In the genomic region with DNA sequence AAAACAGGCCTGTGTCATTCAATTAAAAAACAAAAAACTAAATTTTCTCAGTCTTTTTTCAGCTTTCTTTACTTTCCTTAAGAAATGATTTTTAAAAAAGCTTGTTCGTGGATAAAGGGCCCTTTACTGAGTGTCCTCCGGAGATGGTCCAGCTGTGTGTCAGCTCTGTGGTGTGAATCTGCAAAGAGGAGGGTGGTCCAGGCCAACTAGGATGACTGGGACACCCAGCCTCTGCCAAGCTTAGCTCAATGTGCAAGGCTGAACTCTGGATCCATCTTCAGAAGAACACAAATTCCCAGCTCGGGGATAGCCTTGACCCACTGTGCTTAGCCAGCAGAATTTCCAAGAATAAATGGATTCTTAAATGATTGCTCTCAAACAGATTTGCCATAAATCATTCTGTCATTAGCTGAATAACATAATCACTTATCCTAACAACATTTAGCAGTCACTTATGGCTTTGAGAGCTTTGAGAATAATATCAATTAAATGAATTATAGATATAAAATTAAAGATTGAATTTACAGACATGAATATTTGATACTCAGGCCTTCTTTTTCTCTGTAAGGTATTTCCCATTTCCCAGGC, we compare ENCODE assay signal across 20 cellular contexts. TPM values are rescaled to one million over a fixed set of nuclear protein-coding genes. Genes with fewer than 3 reads are reported as not detected.
DNase-seq lines count a peak whose midpoint lies in the region; ATAC-seq and TF ChIP-seq lines count a peak whose summit lies in the region.
"Had no signal": no experiment of that assay in that cellular context is flagged by ENCODE, and none has a peak within 500 bp of the region (broad histone marks: within the 10 kb centered on the region; RNA-seq: fewer than 3 reads in every experiment).

No MANE protein-coding gene starts in this region.

- H3K27me3 Mint-ChIP-seq in mesothelial cell of epicardium (ENCODE audit: low read depth), result peaks cover 3% of the 10 kb centered on the region
- H3K27me3 Mint-ChIP-seq in activated CD4-positive, alpha-beta T cell treated with anti-CD3 and anti-CD28 coated beads, Interleukin-2, amount 10 ng/mL, durations not matched to agents 7 days and 5 days, result peaks cover 21% of the 10 kb centered on the region

- CTCF ChIA-PET in activated CD4-positive, alpha-beta T cell treated with anti-CD3 and anti-CD28 coated beads, Interleukin-2, amount 10 ng/mL, durations not matched to agents 7 days and 5 days (lab: Charles Lee), result no interaction called here

- H3K4me1 ChIP-seq in right atrium auricular region, result no peaks in the 10 kb centered on the region
- no peaks in the 10 kb centered on the region for H3K4me1 ChIP-seq in gastroesophageal sphincter
- H3K4me1 ChIP-seq: A549, HAP-1, SJCRH30 had no signal

- H3K9me3 ChIP-seq in right atrium auricular region, result no peaks in the 10 kb centered on the region
- H3K9me3 ChIP-seq in gastroesophageal sphincter, result no peaks in the 10 kb centered on the region
- H3K9me3 ChIP-seq: A549, HAP-1, SJCRH30 had no signal

- TF ChIP-seq POLR2A in gastroesophageal sphincter (IDR thresholded peaks at IDR 0.05), result no peak

- TF ChIP-seq EP300 in gastroesophageal sphincter (IDR thresholded peaks at IDR 0.05), result no peak

- peaks cover 12% of the 10 kb centered on the region for H3K9me3 Mint-ChIP-seq in mesothelial cell of epicardium
- H3K9me3 Mint-ChIP-seq in activated CD4-positive, alpha-beta T cell treated with anti-CD3 and anti-CD28 coated beads, Interleukin-2, amount 10 ng/mL, durations not matched to agents 7 days and 5 days, result peaks cover 4% of the 10 kb centered on the region

- H3K27ac Mint-ChIP-seq in mesothelial cell of epicardium, result peak overlapping the region; percentile 39
- H3K27ac Mint-ChIP-seq in activated CD4-positive, alpha-beta T cell treated with anti-CD3 and anti-CD28 coated beads, Interleukin-2, amount 10 ng/mL, durations not matched to agents 7 days and 5 days, result no peak overlapping the region
- H3K27ac Mint-ChIP-seq: B cell, CD14-positive monocyte, GM23338 had no signal

- DNase-seq in Right ventricle myocardium superior (peak; percentile 43), right atrium auricular region (ENCODE audit: low spot score) (no peak), mesothelial cell of epicardium (ENCODE audit: low spot score in 2 of 2, unreplicated experiment in 2 of 2) (no peak), NK-92 (lab: John Stamatoyannopoulos, UW; ENCODE audit: unreplicated experiment) (no peak)
- DNase-seq in activated CD4-positive, alpha-beta T cell treated with anti-CD3 and anti-CD28 coated beads, Interleukin-2, amount 10 ng/mL, durations not matched to agents 7 days and 5 days, result no peak
- DNase-seq: Kasumi-1, NCI-H1417 treated with DMSO at 0.1 percent for 48 hours, NCI-H187, SJCRH30 had no signal

- ATAC-seq in Right ventricle myocardium superior (ENCODE audit: poor library complexity) (peak; percentile 49), gastroesophageal sphincter (peak; percentile 66), HG02981 (IDR thresholded peaks at IDR 0.05; ENCODE audit: unreplicated experiment) (no peak)
- ATAC-seq: A549, GM23338, Panc1 had no signal

- H3K27me3 ChIP-seq in right atrium auricular region (no peaks in the 10 kb centered on the region), gastroesophageal sphincter (peaks cover 4% of the 10 kb centered on the region)
- H3K27me3 ChIP-seq: SJCRH30 had no signal

- H3K4me3 ChIP-seq in right atrium auricular region, result no peak overlapping the region
- no peak overlapping the region for H3K4me3 ChIP-seq in gastroesophageal sphincter
- H3K4me3 ChIP-seq: A549, GM23338, HAP-1, SJCRH30 had no signal

- H3K36me3 ChIP-seq in right atrium auricular region (no peaks in the 10 kb centered on the region), gastroesophageal sphincter (no peaks in the 10 kb centered on the region)
- H3K36me3 ChIP-seq: HAP-1, SJCRH30 had no signal

- H3K4me1 Mint-ChIP-seq in mesothelial cell of epicardium, result peaks cover 2% of the 10 kb centered on the region
- H3K4me1 Mint-ChIP-seq in activated CD4-positive, alpha-beta T cell treated with anti-CD3 and anti-CD28 coated beads, Interleukin-2, amount 10 ng/mL, durations not matched to agents 7 days and 5 days, result peaks cover 2% of the 10 kb centered on the region
- H3K4me1 Mint-ChIP-seq: B cell had no signal

- 18 to 29% methylated on average over 2 to 3 of the region's 3 CpGs for WGBS in gastroesophageal sphincter (ENCODE audit: low coverage in 1 of 2), 2 donors

- H3K36me3 Mint-ChIP-seq in mesothelial cell of epicardium, result peaks cover 2% of the 10 kb centered on the region
- no peaks in the 10 kb centered on the region for H3K36me3 Mint-ChIP-seq in activated CD4-positive, alpha-beta T cell treated with anti-CD3 and anti-CD28 coated beads, Interleukin-2, amount 10 ng/mL, durations not matched to agents 7 days and 5 days (ENCODE audit: low read depth)

- TF ChIP-seq CTCF in right atrium auricular region (IDR thresholded peaks at IDR 0.05) (no peak), gastroesophageal sphincter (IDR thresholded peaks at IDR 0.05) (no peak), mesothelial cell of epicardium (IDR thresholded peaks at IDR 0.05; ENCODE audit: unreplicated experiment) (no peak)

- intact Hi-C loops in Right ventricle myocardium superior (cut with DNase I), result no loop called here

- H3K27ac ChIP-seq in right atrium auricular region (no peak overlapping the region), gastroesophageal sphincter (no peak overlapping the region)
- H3K27ac ChIP-seq: A549, SJCRH30 had no signal

- POLR2A ChIA-PET in activated CD4-positive, alpha-beta T cell treated with anti-CD3 and anti-CD28 coated beads, Interleukin-2, amount 10 ng/mL, durations not matched to agents 7 days and 5 days (lab: Charles Lee), result no interaction called here

- H3K4me3 Mint-ChIP-seq in mesothelial cell of epicardium, result no peak overlapping the region
- H3K4me3 Mint-ChIP-seq in activated CD4-positive, alpha-beta T cell treated with anti-CD3 and anti-CD28 coated beads, Interleukin-2, amount 10 ng/mL, durations not matched to agents 7 days and 5 days, result no peak overlapping the region
- H3K4me3 Mint-ChIP-seq: B cell, CD14-positive monocyte, GM23338 had no signal

RNA-seq across cellular contexts. Expression of a gene that starts 14.3 kb away (rescaled TPM):
- 2.2 TPM for total RNA-seq in Right ventricle myocardium superior
- total RNA-seq in right atrium auricular region, result 1 to 10 TPM; 2.3 to 3.4 TPM
- total RNA-seq in gastroesophageal sphincter, result 1 to 10 TPM in 3 of 4 donors, under 1 TPM in 1; 0.81 to 6.0 (median 3.0) TPM
- total RNA-seq in mesothelial cell of epicardium, result 1.4 to 1.7 TPM (median 1.6 TPM) in 3 replicates
- total RNA-seq in activated CD4-positive, alpha-beta T cell treated with anti-CD3 and anti-CD28 coated beads, Interleukin-2, amount 10 ng/mL, durations not matched to agents 7 days and 5 days, result not detected
- total RNA-seq: B cell, MCF 10A had no signal

RNA-seq across cellular contexts. Expression of a gene that starts 36.0 kb away (rescaled TPM):
- total RNA-seq in Right ventricle myocardium superior (1.4 TPM), right atrium auricular region (1 to 10 TPM; 2.3 to 3.1 TPM), gastroesophageal sphincter (1 to 10 TPM in 2 of 4 donors, under 1 TPM in 1, not detected in 1; 0.50 to 6.9 (median 4.2) TPM), mesothelial cell of epicardium (2.2 to 2.4 TPM (median 2.4 TPM) in 3 replicates)
- total RNA-seq in activated CD4-positive, alpha-beta T cell treated with anti-CD3 and anti-CD28 coated beads, Interleukin-2, amount 10 ng/mL, durations not matched to agents 7 days and 5 days, result 10 to 100 TPM in 1 of 2 experiments, 1 to 10 TPM in 1; 7.7 to 10.3 TPM
- total RNA-seq: MCF 10A, SJCRH30 had no signal

RNA-seq across cellular contexts. Expression of a gene that starts 48.3 kb away (rescaled TPM):
- total RNA-seq in Right ventricle myocardium superior (0.11 TPM), right atrium auricular region (under 1 TPM in 1 of 2 donors, not detected in 1; 0.20 TPM), gastroesophageal sphincter (not detected), mesothelial cell of epicardium (1.7 to 2.3 TPM (median 2.1 TPM) in 3 replicates)
- total RNA-seq in activated CD4-positive, alpha-beta T cell treated with anti-CD3 and anti-CD28 coated beads, Interleukin-2, amount 10 ng/mL, durations not matched to agents 7 days and 5 days, result not detected
- total RNA-seq: B cell, Daoy, GM23338, MCF 10A, NCI-H460, SJCRH30 had no signal

RNA-seq across cellular contexts. Expression of a gene that starts 56.4 kb away (rescaled TPM):
- total RNA-seq in Right ventricle myocardium superior (not detected), right atrium auricular region (not detected), gastroesophageal sphincter (not detected), mesothelial cell of epicardium (not detected in 3 replicates)
- total RNA-seq in activated CD4-positive, alpha-beta T cell treated with anti-CD3 and anti-CD28 coated beads, Interleukin-2, amount 10 ng/mL, durations not matched to agents 7 days and 5 days, result not detected
- total RNA-seq: B cell, Daoy, GM23338, MCF 10A, NCI-H460, SJCRH30 had no signal
